17 cellular contexts compared by ENCODE assay signal in the genomic region with DNA sequence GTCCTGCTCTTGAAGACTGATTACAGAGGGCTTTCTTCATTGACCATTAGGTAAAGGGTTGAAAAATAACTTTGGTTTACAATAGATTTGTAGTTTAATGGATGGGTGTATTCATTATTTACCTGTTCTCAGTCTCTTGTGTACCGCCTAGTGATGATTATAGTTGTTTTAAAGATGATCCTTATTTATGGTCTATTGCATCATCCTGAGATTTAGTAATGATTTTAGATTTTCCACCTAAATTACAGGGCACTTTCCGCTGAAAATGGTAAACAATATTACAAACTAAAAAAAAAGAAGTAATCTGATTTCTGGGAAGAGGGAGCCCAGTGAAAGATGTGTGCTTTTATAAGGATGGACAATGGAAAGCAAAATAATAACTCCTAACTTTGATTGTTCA.
"Had no signal": no experiment of that assay in that cellular context is flagged by ENCODE, and none has a peak within 500 bp of the region (broad histone marks: within the 10 kb centered on the region; RNA-seq: fewer than 3 reads in every experiment).

No MANE protein-coding gene starts in this region.

- H3K4me3 ChIP-seq: MG63 had no signal

- H3K4me3 Mint-ChIP-seq: T-helper 17 cell had no signal

- H3K36me3 ChIP-seq: MG63 had no signal

- H3K27me3 ChIP-seq: MG63 had no signal

- H3K9me3 ChIP-seq: MG63 had no signal

- DNase-seq: Karpas-422, KG1, MG63, NCI-H1092, NCI-H1105 treated with DMSO at 0.1 percent for 48 hours, NCI-H1417 treated with DMSO at 0.1 percent for 48 hours, NCI-H146, NCI-H1694 treated with DMSO at 0.1 percent for 48 hours, NCI-H2107, NCI-H524, NCI-H526 treated with DMSO at 0.1 percent for 48 hours, NCI-H748 treated with DMSO at 0.1 percent for 48 hours, RPMI8226, SHP77, T-helper 1 cell, T-helper 17 cell had no signal

- ATAC-seq: T-helper 17 cell had no signal

- FAIRE-seq: RCC 7860 had no signal

- H3K4me1 Mint-ChIP-seq: T-helper 17 cell had no signal

- H3K27ac Mint-ChIP-seq: T-helper 17 cell had no signal
